8 cellular contexts compared by ENCODE assay signal in genomic region chr3:124812291-124813265, GRCh38.
DNase-seq lines count a peak whose midpoint lies in the region; ATAC-seq, FAIRE-seq and TF ChIP-seq lines count a peak whose summit lies in the region.
"Had no signal": no experiment of that assay in that cellular context is flagged by ENCODE, and none has a peak within 500 bp of the region (broad histone marks: within the 10 kb centered on the region; RNA-seq: fewer than 3 reads in every experiment).

No MANE protein-coding gene starts in this region.

- TF ChIP-seq CTCF in bronchial epithelial cell (IDR thresholded peaks at IDR 0.05; ENCODE audit: insufficient read depth, low read length, severe bottlenecking) (no peak), HepG2 (CRISPR knock-in tag; IDR thresholded peaks at IDR 0.05) (no peak)

- no TSS peak for BruUV-seq in HepG2 (replicated peaks; lab: Mats Ljungman, UMichigan)

- DNase-seq in HTR-8/SVneo (ENCODE audit: insufficient read length, low spot score) (peak; percentile 42), bronchial epithelial cell (ENCODE audit: low read depth) (peak; percentile 76), HepG2 (ENCODE audit: low spot score) (peak; percentile 74), ureter (ENCODE audit: low spot score) (peak; percentile 63), SIG-M5 treated with dmso at 0.1 percent for 504 hours (lab: John Stamatoyannopoulos, UW; ENCODE audit: unreplicated experiment) (no peak)
- no peak for DNase-seq in activated naive CD4-positive, alpha-beta T cell treated with anti-CD3 and anti-CD28 coated beads, Interleukin-2, amount 10 ng/mL, durations not matched to agents 7 days and 5 days
- DNase-seq in stimulated activated CD4-positive, alpha-beta T cell treated with anti-CD3 and anti-CD28 coated beads, Interleukin-15, amount 100 ng/mL, for 24 hours: no peak

- H3K36me3 Mint-ChIP-seq in activated naive CD4-positive, alpha-beta T cell treated with anti-CD3 and anti-CD28 coated beads, Interleukin-2, amount 10 ng/mL, durations not matched to agents 7 days and 5 days: no peaks in the 10 kb centered on the region
- H3K36me3 Mint-ChIP-seq: memory B cell had no signal

- CTCF ChIA-PET in HepG2 (lab: Yijun Ruan, JAX; ENCODE audit: low intra/inter-chr PET ratio, low total read pairs): no interaction called here
- CTCF ChIA-PET in activated naive CD4-positive, alpha-beta T cell treated with anti-CD3 and anti-CD28 coated beads, Interleukin-2, amount 10 ng/mL, durations not matched to agents 7 days and 5 days (lab: Charles Lee): no interaction called here

- no peak overlapping the region for H2AFZ ChIP-seq in HepG2 (ENCODE audit: low read length)

- H3K9me3 ChIP-seq in HepG2 (ENCODE audit: low read length): no peaks in the 10 kb centered on the region

- TF ChIP-seq POLR2A in HepG2 (IDR thresholded peaks at IDR 0.05; ENCODE audit: insufficient read depth in 1 of 2, low read depth in 2 of 2, low read length in 2 of 2): peak; percentile 36 to 55; a peak in 1 of 4 replicates

- H3K27me3 ChIP-seq in bronchial epithelial cell (ENCODE audit: control insufficient read depth, insufficient read depth, low read length) (no peaks in the 10 kb centered on the region), HepG2 (ENCODE audit: control insufficient read depth in 1 of 2, insufficient read depth in 2 of 2, low read length in 2 of 2) (no peaks in the 10 kb centered on the region)

- H3K4me2 ChIP-seq in HepG2 (ENCODE audit: low read depth, low read length): peak overlapping the region; percentile 57

- POLR2A ChIA-PET in HepG2 (lab: Yijun Ruan, JAX): interaction anchor here (0.7 to 2.4 kb wide), 10 partner anchors 9 to 82 kb away, joined by 3 to 15 read pairs (median 5); partner anchors contain the start of genes ITGB5 and UMPS

- in situ Hi-C loops in HepG2 (cut with HindIII; ENCODE audit: extremely low pct_ligation_motif_present, low pct_unique_long_range_greater_than_20kb): no loop called here

- no peak overlapping the region for H3K27ac Mint-ChIP-seq in activated naive CD4-positive, alpha-beta T cell treated with anti-CD3 and anti-CD28 coated beads, Interleukin-2, amount 10 ng/mL, durations not matched to agents 7 days and 5 days
- H3K27ac Mint-ChIP-seq: memory B cell had no signal

- H4K20me1 ChIP-seq in HepG2 (ENCODE audit: insufficient read depth, low read length): no peaks in the 10 kb centered on the region

- WGBS in HepG2 (ENCODE audit: low lambda C conversion rate): 59% methylated on average over 12 of the region's 15 CpGs

- peak in 1 of 2 experiments; percentile 60; a peak in 2 of 4 replicates for TF ChIP-seq EP300 in HepG2 (IDR thresholded peaks at IDR 0.05; ENCODE audit: low read depth in 2 of 2, low read length in 2 of 2)
- no peak; the same call in 1 of the 2 replicates for TF ChIP-seq EP300 in HepG2 (CRISPR knock-in tag; IDR thresholded peaks at IDR 0.05; ENCODE audit: borderline replicate concordance)

- ATAC-seq in HepG2: peak; percentile 72

- H3K4me3 Mint-ChIP-seq in activated naive CD4-positive, alpha-beta T cell treated with anti-CD3 and anti-CD28 coated beads, Interleukin-2, amount 10 ng/mL, durations not matched to agents 7 days and 5 days: no peak overlapping the region
- H3K4me3 Mint-ChIP-seq: memory B cell had no signal

- intact Hi-C loops in HepG2 (cut with micrococcal nuclease; ENCODE audit: unreplicated experiment): no loop called here

- H3K9ac ChIP-seq in HepG2 (ENCODE audit: insufficient read depth, low read depth, low read length): peak overlapping the region; percentile 53

- TF ChIP-seq RAD21 in HepG2 (CRISPR knock-in tag; IDR thresholded peaks at IDR 0.05): no peak

- no peaks in the 10 kb centered on the region for H3K36me3 ChIP-seq in bronchial epithelial cell (ENCODE audit: control insufficient read depth, insufficient read depth, low read length)
- H3K36me3 ChIP-seq in HepG2 (replicated peaks in 1 of 2; ENCODE audit: control insufficient read depth in 1 of 2, insufficient read depth in 2 of 2, low read length in 2 of 2): peaks cover 27 to 54% of the 10 kb centered on the region in 2 experiments

- H3K9me3 Mint-ChIP-seq in activated naive CD4-positive, alpha-beta T cell treated with anti-CD3 and anti-CD28 coated beads, Interleukin-2, amount 10 ng/mL, durations not matched to agents 7 days and 5 days: no peaks in the 10 kb centered on the region
- H3K9me3 Mint-ChIP-seq: memory B cell had no signal

- H3K79me2 ChIP-seq in HepG2 (ENCODE audit: insufficient read depth, low read length): no peaks in the 10 kb centered on the region

- H3K4me3 ChIP-seq in bronchial epithelial cell (ENCODE audit: low read depth, low read length): no peak overlapping the region
- H3K4me3 ChIP-seq in HepG2 (replicated peaks in 1 of 3; ENCODE audit: insufficient read depth in 1 of 3, low read depth in 2 of 3, low read length in 3 of 3): no peak overlapping the region

- H3K27me3 Mint-ChIP-seq in activated naive CD4-positive, alpha-beta T cell treated with anti-CD3 and anti-CD28 coated beads, Interleukin-2, amount 10 ng/mL, durations not matched to agents 7 days and 5 days: peaks cover 46% of the 10 kb centered on the region

- no peaks in the 10 kb centered on the region for H3K4me1 Mint-ChIP-seq in activated naive CD4-positive, alpha-beta T cell treated with anti-CD3 and anti-CD28 coated beads, Interleukin-2, amount 10 ng/mL, durations not matched to agents 7 days and 5 days

- no peak for FAIRE-seq in HTR-8/SVneo (lab: Jason Lieb, UNC)
- FAIRE-seq in bronchial epithelial cell (lab: Jason Lieb, UNC): no peak
- FAIRE-seq in HepG2 (lab: Jason Lieb, UNC): peak; percentile 53

- H3K4me1 ChIP-seq in HepG2 (ENCODE audit: insufficient read depth, low read length): peaks cover 62% of the 10 kb centered on the region

- peak overlapping the region; percentile 72 for H3K27ac ChIP-seq in HepG2 (ENCODE audit: extremely low read length, insufficient read depth, low read length)

TF ChIP-seq in HepG2, 621 proteins besides CTCF, POLR2A, EP300 and RAD21 (continues in another document):
- TF ChIP-seq ZNF12 (CRISPR knock-in tag; IDR thresholded peaks at IDR 0.05) (no peak; the same call in 1 of the 2 replicates), DMTF1 (CRISPR knock-in tag; IDR thresholded peaks at IDR 0.05) (no peak), GABPB1 (CRISPR knock-in tag; IDR thresholded peaks at IDR 0.05) (0 out of 2 replicates have a peak, but pooled peaks have one; percentile 29), FOXK2 (IDR thresholded peaks at IDR 0.05) (no peak), SALL1 (CRISPR knock-in tag; IDR thresholded peaks at IDR 0.05) (0 out of 2 replicates have a peak, but pooled peaks have one; percentile 38), ZNF709 (CRISPR knock-in tag; IDR thresholded peaks at IDR 0.05) (peak; percentile 53; the same call in 1 of the 2 replicates), ZNF687 (CRISPR knock-in tag; IDR thresholded peaks at IDR 0.05) (peak; percentile 93)

Comparison
In these comparisons a context has a peak if more than half of its experiments do, and no peak if none do; other contexts are left out.
1. DNase-seq: peak in HTR-8/SVneo (single experiment), bronchial epithelial cell (single experiment), HepG2 (single experiment) and ureter (single experiment); none in activated naive CD4-positive, alpha-beta T cell treated with anti-CD3 and anti-CD28 coated beads, Interleukin-2, amount 10 ng/mL, durations not matched to agents 7 days and 5 days (single experiment), stimulated activated CD4-positive, alpha-beta T cell treated with anti-CD3 and anti-CD28 coated beads, Interleukin-15, amount 100 ng/mL, for 24 hours (single experiment) and SIG-M5 treated with dmso at 0.1 percent for 504 hours (single experiment).